9 cellular contexts compared by ENCODE assay signal in genomic region chr22:22528780-22529179, GRCh38. TPM values are rescaled to one million over a fixed set of nuclear protein-coding genes. Genes with fewer than 3 reads are reported as not detected.
"Had no signal": no experiment of that assay in that cellular context is flagged by ENCODE, and none has a peak within 500 bp of the region (broad histone marks: within the 10 kb centered on the region; RNA-seq: fewer than 3 reads in every experiment).

No MANE protein-coding gene starts in this region.

- ATAC-seq: HepG2 had no signal

- DNase-seq: IMR-90, KBM-7, KG1 had no signal

- H3K27ac ChIP-seq: HL-60, KMS-11 had no signal

- FAIRE-seq: HepG2, HTR-8/SVneo had no signal

- H3K4me2 ChIP-seq: KMS-11 had no signal

- H3K9ac ChIP-seq: KMS-11 had no signal

RNA-seq across cellular contexts. Expression of gene ZNF280A, which starts 8.7 kb away (rescaled TPM):
- total RNA-seq: HT-29, IMR-90 had no signal
- polyA plus RNA-seq: IgD-negative memory B cell, IMR-90 had no signal

RNA-seq across cellular contexts. Expression of gene ZNF280B, which starts 20.2 kb away (rescaled TPM):
- total RNA-seq: HT-29 had no signal

RNA-seq across cellular contexts. Expression of gene PRAME, which starts 30.3 kb away (rescaled TPM):
- total RNA-seq: HT-29, IMR-90 had no signal
- polyA plus RNA-seq: IgD-negative memory B cell, IMR-90 had no signal
